Comparison of ENCODE assay signal across 19 cellular contexts in genomic region chr16:10927497-10928112, GRCh38. TPM values are rescaled to one million over a fixed set of nuclear protein-coding genes. Genes with fewer than 3 reads are reported as not detected.
A peak's percentile ranks its signal among the peaks of the same experiment; 100 is the strongest.
DNase-seq lines count a peak whose midpoint lies in the region; ATAC-seq and TF ChIP-seq lines count a peak whose summit lies in the region.
"Had no signal": no experiment of that assay in that cellular context is flagged by ENCODE, and none has a peak within 500 bp of the region (broad histone marks: within the 10 kb centered on the region; RNA-seq: fewer than 3 reads in every experiment).

No MANE protein-coding gene starts in this region.

- H3K36me3 ChIP-seq in Karpas-422 (ENCODE audit: insufficient read depth, low read length) (peaks cover 30% of the 10 kb centered on the region), liver (ENCODE audit: control insufficient read depth in 4 of 4, insufficient read depth in 3 of 4, low read depth in 1 of 4, low read length in 3 of 4) (peaks cover 1 to 9% (median 4%) of the 10 kb centered on the region in 4 donors)

- TF ChIP-seq RAD21 in liver (IDR thresholded peaks at IDR 0.05): no peak

- no peaks in the 10 kb centered on the region for H4K20me1 ChIP-seq in Karpas-422 (ENCODE audit: insufficient read depth, low read depth, low read length)

- peaks cover 40% of the 10 kb centered on the region for H3K36me3 Mint-ChIP-seq in stimulated activated memory B cell treated with anti-CD40 and anti-IgM and Interleukin-4, amounts not matched to agents 10 μg/mL and 1 μg/mL and 100 μg/mL, for 72 hours

- H3K9me2 ChIP-seq in Karpas-422 (replicated peaks; ENCODE audit: insufficient read depth, low read length): no peaks in the 10 kb centered on the region

- H3K27ac ChIP-seq in Karpas-422 (ENCODE audit: low read length) (peak overlapping the region; percentile 58), liver (ENCODE audit: low read depth in 1 of 2, low read length in 2 of 2) (no peak overlapping the region)
- H3K27ac ChIP-seq: BLaER1 treated with 17β-estradiol and CSF1 and Interleukin-3, amounts not matched to agents 10 nM and 100 nM; KMS-11; SJSA1 had no signal

- H3K9me3 Mint-ChIP-seq in stimulated activated memory B cell treated with anti-CD40 and anti-IgM and Interleukin-4, amounts not matched to agents 10 μg/mL and 1 μg/mL and 100 μg/mL, for 72 hours: no peaks in the 10 kb centered on the region
- H3K9me3 Mint-ChIP-seq: CD8-positive, alpha-beta T cell had no signal

- no peak for ATAC-seq in stimulated activated memory B cell treated with anti-CD40 and anti-IgM and Interleukin-4, amounts not matched to agents 10 μg/mL and 1 μg/mL and 100 μg/mL, for 72 hours
- ATAC-seq in HG02884 (IDR thresholded peaks at IDR 0.05; ENCODE audit: unreplicated experiment) (no peak), HG03280 (IDR thresholded peaks at IDR 0.05; ENCODE audit: unreplicated experiment) (no peak)
- ATAC-seq: CD8-positive, alpha-beta T cell; Panc1 had no signal

- DNase-seq in Karpas-422: no peak
- no peak for DNase-seq in NAMALWA (ENCODE audit: low spot score)
- no peak for DNase-seq in ecto neural progenitor cell (ENCODE audit: low spot score)
- DNase-seq: Calu3; CD8-positive, alpha-beta T cell; HCEC 1CT; NCI-H1436; NCI-H1930; NCI-H226; NCI-H524 had no signal

- 92% methylated on average over 11 of the region's 11 CpGs for WGBS in liver

- H3K27me3 ChIP-seq in Karpas-422 (ENCODE audit: low read length) (no peaks in the 10 kb centered on the region), liver (ENCODE audit: control insufficient read depth in 4 of 4, insufficient read depth in 4 of 4, low read length in 3 of 4) (no peaks in the 10 kb centered on the region)
- H3K27me3 ChIP-seq: BLaER1 treated with 17β-estradiol and CSF1 and Interleukin-3, amounts not matched to agents 10 nM and 100 nM; SJSA1 had no signal

- H3K27ac Mint-ChIP-seq in stimulated activated memory B cell treated with anti-CD40 and anti-IgM and Interleukin-4, amounts not matched to agents 10 μg/mL and 1 μg/mL and 100 μg/mL, for 72 hours: peak overlapping the region; percentile 68
- H3K27ac Mint-ChIP-seq: CD8-positive, alpha-beta T cell had no signal

- peak overlapping the region; percentile 9; the same call in 1 of the 2 replicates for H3K9ac ChIP-seq in Karpas-422 (ENCODE audit: low read length)
- H3K9ac ChIP-seq in liver (ENCODE audit: low read depth in 1 of 2, low read length in 2 of 2): no peak overlapping the region
- H3K9ac ChIP-seq: KMS-11 had no signal

- peak overlapping the region; percentile 2 for H3K4me3 Mint-ChIP-seq in stimulated activated memory B cell treated with anti-CD40 and anti-IgM and Interleukin-4, amounts not matched to agents 10 μg/mL and 1 μg/mL and 100 μg/mL, for 72 hours
- H3K4me3 Mint-ChIP-seq: CD8-positive, alpha-beta T cell had no signal

- H3K9me3 ChIP-seq in Karpas-422 (ENCODE audit: low read length): no peaks in the 10 kb centered on the region
- H3K9me3 ChIP-seq in liver (ENCODE audit: control insufficient read depth in 4 of 4, low read length in 3 of 4): no peaks in the 10 kb centered on the region
- H3K9me3 ChIP-seq: BLaER1 treated with 17β-estradiol and CSF1 and Interleukin-3, amounts not matched to agents 10 nM and 100 nM; SJSA1 had no signal

- no peak overlapping the region for H3K4me2 ChIP-seq in Karpas-422 (ENCODE audit: low read depth, low read length, poor library complexity, severe bottlenecking)
- H3K4me2 ChIP-seq: BLaER1 treated with 17β-estradiol and CSF1 and Interleukin-3, amounts not matched to agents 10 nM and 100 nM; KMS-11 had no signal

- TF ChIP-seq CTCF in liver (IDR thresholded peaks at IDR 0.05; ENCODE audit: low read depth, low read length, missing input control): no peak

- H3K4me3 ChIP-seq in Karpas-422 (ENCODE audit: low read length) (no peak overlapping the region), liver (ENCODE audit: low read depth in 1 of 3, low read length in 3 of 3) (peak overlapping the region in 2 of 3 donors; percentile 47 to 66)
- H3K4me3 ChIP-seq: BLaER1 treated with 17β-estradiol and CSF1 and Interleukin-3, amounts not matched to agents 10 nM and 100 nM; SJSA1 had no signal

- TF ChIP-seq POLR2A in GM10847 (IDR thresholded peaks at IDR 0.05; ENCODE audit: extremely low read depth, insufficient read length): peak; percentile 10

- H3K79me2 ChIP-seq in Karpas-422 (ENCODE audit: low read length): 0 out of 2 replicates have a peak, but pooled peaks cover 3% of the 10 kb centered on the region

- H3K4me1 Mint-ChIP-seq in stimulated activated memory B cell treated with anti-CD40 and anti-IgM and Interleukin-4, amounts not matched to agents 10 μg/mL and 1 μg/mL and 100 μg/mL, for 72 hours: peaks cover 76% of the 10 kb centered on the region

- H3K4me1 ChIP-seq in Karpas-422 (ENCODE audit: low read length) (peaks cover 53% of the 10 kb centered on the region), liver (ENCODE audit: control insufficient read depth in 4 of 4, insufficient read depth in 4 of 4, low read length in 3 of 4) (peaks cover 20 to 90% (median 73%) of the 10 kb centered on the region in 4 donors)
- H3K4me1 ChIP-seq: SJSA1 had no signal

- H2AFZ ChIP-seq in Karpas-422 (ENCODE audit: low read length): no peak overlapping the region

- no peaks in the 10 kb centered on the region for H3K27me3 Mint-ChIP-seq in stimulated activated memory B cell treated with anti-CD40 and anti-IgM and Interleukin-4, amounts not matched to agents 10 μg/mL and 1 μg/mL and 100 μg/mL, for 72 hours

TF ChIP-seq in liver, 16 proteins besides CTCF, POLR2A, EP300 and RAD21:
- no peak for TF ChIP-seq FOXA1 (IDR thresholded peaks at IDR 0.05)

RNA-seq across cellular contexts. Expression of gene DEXI, which starts 14.7 kb away (rescaled TPM):
- 40.7 and 59.7 TPM in 2 replicates for total RNA-seq in Karpas-422 (2014; rRNA removed; shearing (Covaris generic); ENCODE audit: low replicate concordance)
- total RNA-seq in liver: 10 to 100 TPM; 13.6 to 69.9 TPM
- 10 to 100 TPM; 26.5 to 57.2 TPM for polyA plus RNA-seq in liver

RNA-seq across cellular contexts. Expression of gene CLEC16A, which starts 16.8 kb away (rescaled TPM):
- total RNA-seq in Karpas-422 (2014; rRNA removed; shearing (Covaris generic); ENCODE audit: low replicate concordance): 14.4 and 17.4 TPM in 2 replicates
- total RNA-seq in liver: 10 to 100 TPM; 22.6 to 23.0 TPM
- 10 to 100 TPM in 1 of 2 donors, 1 to 10 TPM in 1; 9.7 to 12.3 TPM for polyA plus RNA-seq in liver

RNA-seq across cellular contexts. Expression of gene CIITA, which starts 50.6 kb away (rescaled TPM):
- 66.2 and 96.5 TPM in 2 replicates for total RNA-seq in Karpas-422 (2014; rRNA removed; shearing (Covaris generic); ENCODE audit: low replicate concordance)
- total RNA-seq in liver: 1 to 10 TPM; 2.8 to 4.2 TPM
- 1 to 10 TPM; 1.6 to 1.7 TPM for polyA plus RNA-seq in liver

Comparison
In these comparisons a context has a peak if more than half of its experiments do, and no peak if none do; other contexts are left out.
1. RNA of gene CIITA, which starts 50.6 kb away (total RNA-seq): 66.2 to 96.5 TPM in Karpas-422; 2.8 to 4.2 TPM in liver; every median in the first group is over 10 times any median in the second.